Comparison of ENCODE assay signal across 1 cellular context in the genomic region with DNA sequence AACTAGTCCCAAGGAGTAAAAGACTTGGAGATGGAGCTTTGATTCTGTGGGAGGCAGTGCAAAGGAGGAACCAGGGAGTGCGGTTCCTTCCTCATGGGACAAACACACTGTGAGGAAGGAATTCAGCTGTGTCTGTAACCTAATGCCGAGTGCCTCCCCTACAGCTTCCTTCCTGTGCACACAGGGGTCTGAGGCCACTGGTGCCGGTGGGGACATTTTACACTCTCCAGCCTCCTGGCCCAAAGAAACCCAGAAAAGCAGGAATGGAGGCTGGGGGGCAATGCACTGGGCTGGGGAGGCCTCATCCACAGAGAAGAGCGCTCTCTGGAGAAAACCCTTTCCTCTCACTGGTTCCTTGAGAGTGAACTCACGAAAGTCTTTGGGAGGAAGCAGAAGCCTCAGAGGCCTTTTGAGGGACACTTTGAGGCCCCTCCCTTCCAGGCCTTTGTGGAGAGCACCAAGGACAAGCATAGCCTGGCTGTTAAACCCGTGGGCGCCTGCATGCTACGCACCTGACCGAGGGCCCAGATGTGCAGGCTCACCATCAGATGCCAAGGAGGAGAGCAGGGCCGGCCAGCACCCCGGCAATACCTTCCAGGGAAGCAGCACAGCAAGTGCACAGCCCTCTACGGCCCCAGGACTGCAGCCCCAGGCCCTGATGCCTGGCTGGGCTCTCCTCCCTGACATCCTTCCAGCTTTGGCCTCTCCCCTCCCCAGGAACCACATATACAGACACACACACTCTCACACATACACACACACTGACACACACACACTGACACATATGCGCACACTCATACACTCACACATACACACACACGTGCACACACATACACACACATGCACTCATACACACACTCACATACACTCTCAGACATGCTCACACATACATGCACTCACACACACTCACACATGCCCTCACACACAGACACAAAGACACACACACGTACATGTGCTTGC.
TF ChIP-seq lines count a peak whose summit lies in the region.

No MANE protein-coding gene starts in this region.

TF ChIP-seq in A549, 52 proteins besides CTCF, POLR2A, EP300 and RAD21:
- no peak for TF ChIP-seq HOXA7 (CRISPR knock-in tag; IDR thresholded peaks at IDR 0.05)
- no peak for TF ChIP-seq MYC (IDR thresholded peaks at IDR 0.05; ENCODE audit: borderline replicate concordance, low read length)
- no peak for TF ChIP-seq GATA3 (IDR thresholded peaks at IDR 0.05; ENCODE audit: borderline replicate concordance)
- TF ChIP-seq CHD2 (IDR thresholded peaks at IDR 0.05; ENCODE audit: low read length, partially characterized antibody), result no peak
- TF ChIP-seq CHD4 (IDR thresholded peaks at IDR 0.05; ENCODE audit: borderline replicate concordance), result no peak
- TF ChIP-seq, protein P1, sequence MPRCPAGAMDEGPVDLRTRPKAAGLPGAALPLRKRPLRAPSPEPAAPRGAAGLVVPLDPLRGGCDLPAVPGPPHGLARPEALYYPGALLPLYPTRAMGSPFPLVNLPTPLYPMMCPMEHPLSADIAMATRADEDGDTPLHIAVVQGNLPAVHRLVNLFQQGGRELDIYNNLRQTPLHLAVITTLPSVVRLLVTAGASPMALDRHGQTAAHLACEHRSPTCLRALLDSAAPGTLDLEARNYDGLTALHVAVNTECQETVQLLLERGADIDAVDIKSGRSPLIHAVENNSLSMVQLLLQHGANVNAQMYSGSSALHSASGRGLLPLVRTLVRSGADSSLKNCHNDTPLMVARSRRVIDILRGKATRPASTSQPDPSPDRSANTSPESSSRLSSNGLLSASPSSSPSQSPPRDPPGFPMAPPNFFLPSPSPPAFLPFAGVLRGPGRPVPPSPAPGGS (IDR thresholded peaks at IDR 0.05), result no peak
- no peak for TF ChIP-seq FOSL2 (IDR thresholded peaks at IDR 0.05)
- no peak for TF ChIP-seq FOSL2 (CRISPR knock-in tag; IDR thresholded peaks at IDR 0.05)
- TF ChIP-seq KDM5A (IDR thresholded peaks at IDR 0.05), result no peak
- no peak for TF ChIP-seq NPAS2 (CRISPR knock-in tag; IDR thresholded peaks at IDR 0.05; ENCODE audit: borderline replicate concordance)
- no peak for TF ChIP-seq BHLHE40 (IDR thresholded peaks at IDR 0.05; ENCODE audit: low read depth, low read length)
- TF ChIP-seq, protein P2, sequence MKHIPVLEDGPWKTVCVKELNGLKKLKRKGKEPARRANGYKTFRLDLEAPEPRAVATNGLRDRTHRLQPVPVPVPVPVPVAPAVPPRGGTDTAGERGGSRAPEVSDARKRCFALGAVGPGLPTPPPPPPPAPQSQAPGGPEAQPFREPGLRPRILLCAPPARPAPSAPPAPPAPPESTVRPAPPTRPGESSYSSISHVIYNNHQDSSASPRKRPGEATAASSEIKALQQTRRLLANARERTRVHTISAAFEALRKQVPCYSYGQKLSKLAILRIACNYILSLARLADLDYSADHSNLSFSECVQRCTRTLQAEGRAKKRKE (CRISPR knock-in tag; IDR thresholded peaks at IDR 0.05; ENCODE audit: low read depth), result no peak
- TF ChIP-seq RARB (CRISPR knock-in tag; IDR thresholded peaks at IDR 0.05), result no peak
